Comparison of ENCODE assay signal across 8 cellular contexts in the genomic region with DNA sequence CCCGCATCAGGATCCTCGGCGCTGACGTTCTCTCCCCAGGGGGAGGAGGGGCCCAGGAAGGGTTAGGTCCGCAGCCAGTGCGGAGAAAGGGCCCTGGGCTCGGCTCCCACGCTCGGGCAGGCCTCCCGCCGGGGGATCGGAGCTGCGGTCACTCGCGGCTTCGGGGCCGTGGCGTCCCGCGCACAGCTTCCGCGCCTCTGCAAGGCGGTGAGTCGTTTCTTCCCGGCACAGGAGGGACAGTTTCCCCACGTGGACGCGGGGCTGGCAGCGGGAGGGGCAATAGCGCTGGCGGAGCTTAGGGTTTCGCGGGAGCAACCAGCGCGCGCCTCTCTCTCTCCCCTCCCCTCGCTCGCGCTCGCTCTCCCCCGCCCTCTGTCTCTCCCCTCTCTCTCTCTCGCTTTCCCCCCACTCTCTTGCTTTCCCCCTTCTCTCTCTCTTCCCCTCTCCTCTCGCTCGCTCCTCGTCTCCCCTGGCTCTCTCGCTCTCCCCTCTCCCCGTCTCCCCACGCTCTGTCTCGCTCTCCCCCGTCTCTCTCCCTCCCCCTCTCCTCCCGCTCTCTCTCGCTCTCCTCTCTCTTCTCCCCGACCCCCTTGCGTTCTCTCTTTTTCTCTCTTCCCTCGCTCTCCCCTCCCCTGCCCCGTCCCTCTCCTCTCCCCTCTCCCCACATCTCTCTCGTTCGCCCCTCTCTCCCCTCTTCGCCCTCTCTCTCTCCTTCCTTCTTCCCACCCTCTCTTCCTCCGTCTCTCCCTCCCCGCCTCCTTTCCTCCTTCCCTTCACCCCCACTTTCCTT. TPM values are rescaled to one million over a fixed set of nuclear protein-coding genes. Genes with fewer than 3 reads are reported as not detected.
DNase-seq lines count a peak whose midpoint lies in the region; ATAC-seq and TF ChIP-seq lines count a peak whose summit lies in the region.

No MANE protein-coding gene starts in this region.

- POLR2A ChIA-PET in GM10248 (lab: Yijun Ruan, JAX): no interaction called here
- POLR2A ChIA-PET in activated CD4-positive, alpha-beta T cell treated with anti-CD3 and anti-CD28 coated beads, Interleukin-2, amount 10 ng/mL, durations not matched to agents 7 days and 5 days (lab: Charles Lee): interaction anchor here (0.7 kb wide), 1 partner anchor 787 kb away, joined by 4 read pairs; no protein-coding TSS in a partner anchor

- H3K27ac Mint-ChIP-seq in activated CD4-positive, alpha-beta T cell treated with anti-CD3 and anti-CD28 coated beads, Interleukin-2, amount 10 ng/mL, durations not matched to agents 7 days and 5 days: no peak overlapping the region

- no peaks in the 10 kb centered on the region for H3K36me3 Mint-ChIP-seq in activated CD4-positive, alpha-beta T cell treated with anti-CD3 and anti-CD28 coated beads, Interleukin-2, amount 10 ng/mL, durations not matched to agents 7 days and 5 days (ENCODE audit: low read depth)

- CTCF ChIA-PET in GM10248 (lab: Yijun Ruan, JAX): interaction anchor here (1.2 to 6.3 kb wide), 7 partner anchors 7 to 735 kb away, joined by 3 to 81 read pairs (median 4); a partner anchor contains a TSS
- CTCF ChIA-PET in activated CD4-positive, alpha-beta T cell treated with anti-CD3 and anti-CD28 coated beads, Interleukin-2, amount 10 ng/mL, durations not matched to agents 7 days and 5 days (lab: Charles Lee): interaction anchor here (0.7 to 5.6 kb wide), 9 partner anchors 8 to 136 kb away, joined by 3 to 38 read pairs (median 3); a partner anchor contains a TSS

- DNase-seq in GM10248 (ENCODE audit: extremely low spot score) (peak; percentile 75), NCI-H1105 (lab: John Stamatoyannopoulos, UW) (peak; percentile 32), dermis blood vessel endothelial cell (peak; percentile 34), lung microvascular endothelial cell (ENCODE audit: low read depth in 2 of 2) (peak; percentile 23 to 24), NAMALWA (ENCODE audit: low spot score) (no peak)
- DNase-seq in activated CD4-positive, alpha-beta T cell treated with anti-CD3 and anti-CD28 coated beads, Interleukin-2, amount 10 ng/mL, durations not matched to agents 7 days and 5 days: peak; percentile 49
- peak; percentile 32 to 59 (median 45) for DNase-seq in stimulated activated CD4-positive, alpha-beta T cell treated with anti-CD3 and anti-CD28 coated beads, TNF-alpha, amount 100 ng/mL, for 48 hours (ENCODE audit: low read depth in 3 of 3)

- H3K4me3 Mint-ChIP-seq in activated CD4-positive, alpha-beta T cell treated with anti-CD3 and anti-CD28 coated beads, Interleukin-2, amount 10 ng/mL, durations not matched to agents 7 days and 5 days: peak overlapping the region; percentile 80

- no peak for TF ChIP-seq CTCF in GM10248 (IDR thresholded peaks at IDR 0.05; ENCODE audit: control extremely low read depth, extremely low read depth, low read depth, missing control alignments)

- no peak for ATAC-seq in HG03439 (IDR thresholded peaks at IDR 0.05; ENCODE audit: unreplicated experiment)

- H3K4me1 Mint-ChIP-seq in activated CD4-positive, alpha-beta T cell treated with anti-CD3 and anti-CD28 coated beads, Interleukin-2, amount 10 ng/mL, durations not matched to agents 7 days and 5 days: peaks cover 25% of the 10 kb centered on the region

- peaks cover 37% of the 10 kb centered on the region for H3K27me3 Mint-ChIP-seq in activated CD4-positive, alpha-beta T cell treated with anti-CD3 and anti-CD28 coated beads, Interleukin-2, amount 10 ng/mL, durations not matched to agents 7 days and 5 days

- H3K9me3 Mint-ChIP-seq in activated CD4-positive, alpha-beta T cell treated with anti-CD3 and anti-CD28 coated beads, Interleukin-2, amount 10 ng/mL, durations not matched to agents 7 days and 5 days: no peaks in the 10 kb centered on the region

RNA-seq across cellular contexts. Expression of a gene that starts 12.8 kb away (rescaled TPM):
- 1 to 10 TPM; 4.8 TPM for total RNA-seq in activated CD4-positive, alpha-beta T cell treated with anti-CD3 and anti-CD28 coated beads, Interleukin-2, amount 10 ng/mL, durations not matched to agents 7 days and 5 days
- 0.14 and 0.68 TPM in 2 replicates for total RNA-seq in dermis blood vessel endothelial cell
- total RNA-seq in lung microvascular endothelial cell: under 0.01 TPM in 2 replicates
